7 cellular contexts compared by ENCODE assay signal in the genomic region with DNA sequence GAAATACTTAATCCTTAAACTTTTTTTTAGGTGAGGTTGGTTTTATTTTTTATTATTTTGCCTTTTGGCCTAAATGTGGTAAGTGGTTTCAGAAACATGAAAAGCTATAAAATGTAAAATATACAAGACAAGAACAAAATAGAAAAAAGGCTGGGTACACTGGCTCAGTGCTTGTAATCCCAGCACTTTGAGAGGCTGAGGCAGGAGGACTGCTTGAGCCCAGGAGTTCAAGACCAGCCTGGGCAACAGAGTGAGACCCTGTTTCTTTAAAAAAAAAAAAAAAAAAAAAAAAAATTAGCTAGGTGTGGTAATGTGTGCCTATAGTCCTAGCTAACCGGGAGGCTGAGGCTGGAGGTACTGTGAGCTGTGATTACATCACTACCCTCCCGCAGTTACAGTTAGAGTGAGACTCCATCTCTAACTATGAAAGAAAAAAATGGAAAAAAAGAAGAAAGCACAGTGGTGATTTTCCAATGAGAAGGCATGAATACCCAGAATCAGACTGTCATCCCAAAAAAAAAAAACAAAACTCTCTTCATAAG.
A peak's percentile ranks its signal among the peaks of the same experiment; 100 is the strongest.
DNase-seq lines count a peak whose midpoint lies in the region; ATAC-seq, FAIRE-seq and TF ChIP-seq lines count a peak whose summit lies in the region.

No MANE protein-coding gene starts in this region.

- no peak for DNase-seq in effector memory CD4-positive, alpha-beta T cell
- DNase-seq in stimulated activated naive CD8-positive, alpha-beta T cell treated with anti-CD3 and anti-CD28 coated beads, Interleukin-15, amount 100 ng/mL, for 72 hours = peak; percentile 38 to 54
- DNase-seq in RCC 7860 (ENCODE audit: low spot score) (no peak), endodermal cell (no peak), cortex of kidney (lab: John Stamatoyannopoulos, UW) (no peak)

- H2AFZ ChIP-seq in OCI-LY1 (ENCODE audit: low read length) = no peak overlapping the region

- FAIRE-seq in RCC 7860 (lab: Jason Lieb, UNC) = no peak

- no peaks in the 10 kb centered on the region for H3F3A ChIP-seq in OCI-LY1 (ENCODE audit: insufficient read depth, low read length)

- H3K4me2 ChIP-seq in OCI-LY1 (ENCODE audit: low read length) = peak overlapping the region; percentile 26

- H3K27ac ChIP-seq in OCI-LY1 (ENCODE audit: low read depth, low read length, poor library complexity, severe bottlenecking) (peak overlapping the region; percentile 69), endodermal cell (ENCODE audit: low read depth, low read length) (no peak overlapping the region)
- H3K27ac ChIP-seq in effector memory CD4-positive, alpha-beta T cell (ENCODE audit: insufficient read depth, low read length, poor library complexity, severe bottlenecking) = peak overlapping the region; percentile 57

- H3K9ac ChIP-seq in OCI-LY1 (ENCODE audit: low read length) (no peak overlapping the region; the same call in 1 of the 2 replicates), endodermal cell (ENCODE audit: extremely low read depth, low read length, poor library complexity, severe bottlenecking) (no peak overlapping the region)

- H3K9me3 ChIP-seq in OCI-LY1 (ENCODE audit: low read length) (no peaks in the 10 kb centered on the region), endodermal cell (ENCODE audit: control insufficient read depth, low read length) (peaks cover 9% of the 10 kb centered on the region)
- H3K9me3 ChIP-seq in effector memory CD4-positive, alpha-beta T cell (ENCODE audit: control insufficient read depth, low read length) = no peaks in the 10 kb centered on the region

- peak overlapping the region; percentile 97 to 99 for H3K27ac Mint-ChIP-seq in stimulated activated naive CD8-positive, alpha-beta T cell treated with anti-CD3 and anti-CD28 coated beads, Interleukin-15, amount 100 ng/mL, for 72 hours
- no peak overlapping the region for H3K27ac Mint-ChIP-seq in endodermal cell

- H3K36me3 Mint-ChIP-seq in endodermal cell (ENCODE audit: low read depth) = peaks cover 19% of the 10 kb centered on the region

- H3K9me3 Mint-ChIP-seq in stimulated activated naive CD8-positive, alpha-beta T cell treated with anti-CD3 and anti-CD28 coated beads, Interleukin-15, amount 100 ng/mL, for 72 hours = no peaks in the 10 kb centered on the region
- H3K9me3 Mint-ChIP-seq in endodermal cell = peaks cover 28% of the 10 kb centered on the region

- H3K79me2 ChIP-seq in OCI-LY1 (ENCODE audit: insufficient read depth, low read length) = peaks cover 80% of the 10 kb centered on the region

- no peaks in the 10 kb centered on the region for H4K20me1 ChIP-seq in OCI-LY1 (ENCODE audit: insufficient read depth, low read length)

- no CpG with 5 or more reads among the region's 2 CpGs for WGBS in endodermal cell (ENCODE audit: insufficient coverage in 1 of 2, insufficient read length in 1 of 2), 2 experiments

- H3K27me3 ChIP-seq in OCI-LY1 (ENCODE audit: insufficient read depth, low read length) = no peaks in the 10 kb centered on the region
- no peaks in the 10 kb centered on the region for H3K27me3 ChIP-seq in effector memory CD4-positive, alpha-beta T cell (replicated peaks; ENCODE audit: control insufficient read depth, insufficient read depth, low read length, poor library complexity, severe bottlenecking)
- no peaks in the 10 kb centered on the region for H3K27me3 ChIP-seq in endodermal cell (ENCODE audit: control insufficient read depth, insufficient read depth, low read length, poor library complexity, severe bottlenecking)

- no peak overlapping the region for H3K4me3 ChIP-seq in OCI-LY1 (ENCODE audit: low read depth, low read length, poor library complexity, severe bottlenecking)
- no peak overlapping the region for H3K4me3 ChIP-seq in effector memory CD4-positive, alpha-beta T cell (ENCODE audit: insufficient read depth, low read depth, low read length, poor library complexity, severe bottlenecking)
- H3K4me3 ChIP-seq in endodermal cell (ENCODE audit: low read length) = no peak overlapping the region

- TF ChIP-seq CTCF in OCI-LY1 (IDR thresholded peaks at IDR 0.05; ENCODE audit: low read length) (no peak), endodermal cell (conservative IDR thresholded peaks at IDR 0.05) (no peak)

- peak overlapping the region; percentile 70 to 80 for H3K4me3 Mint-ChIP-seq in stimulated activated naive CD8-positive, alpha-beta T cell treated with anti-CD3 and anti-CD28 coated beads, Interleukin-15, amount 100 ng/mL, for 72 hours
- no peak overlapping the region for H3K4me3 Mint-ChIP-seq in endodermal cell

- H3K4me1 Mint-ChIP-seq in stimulated activated naive CD8-positive, alpha-beta T cell treated with anti-CD3 and anti-CD28 coated beads, Interleukin-15, amount 100 ng/mL, for 72 hours = peaks cover 72% of the 10 kb centered on the region
- H3K4me1 Mint-ChIP-seq in endodermal cell = no peaks in the 10 kb centered on the region

- H3K9me2 ChIP-seq in OCI-LY1 (ENCODE audit: low read depth, low read length) = no peaks in the 10 kb centered on the region

- H3K4me1 ChIP-seq in OCI-LY1 (ENCODE audit: insufficient read depth, low read length, severe bottlenecking) (peaks cover 27% of the 10 kb centered on the region), endodermal cell (ENCODE audit: control insufficient read depth, insufficient read depth, low read length) (no peaks in the 10 kb centered on the region)
- peaks cover 60% of the 10 kb centered on the region for H3K4me1 ChIP-seq in effector memory CD4-positive, alpha-beta T cell (ENCODE audit: control insufficient read depth, insufficient read depth, low read length, poor library complexity, severe bottlenecking)

- ATAC-seq in GM21619 (IDR thresholded peaks at IDR 0.05; ENCODE audit: unreplicated experiment) = peak; percentile 24
- peak; percentile 97 for ATAC-seq in stimulated activated naive CD8-positive, alpha-beta T cell treated with anti-CD3 and anti-CD28 coated beads, Interleukin-15, amount 100 ng/mL, for 72 hours

- no peaks in the 10 kb centered on the region for H3K27me3 Mint-ChIP-seq in stimulated activated naive CD8-positive, alpha-beta T cell treated with anti-CD3 and anti-CD28 coated beads, Interleukin-15, amount 100 ng/mL, for 72 hours
- no peaks in the 10 kb centered on the region for H3K27me3 Mint-ChIP-seq in endodermal cell (ENCODE audit: insufficient read depth)

- H3K36me3 ChIP-seq in OCI-LY1 (ENCODE audit: insufficient read depth, low read length) (peaks cover 62% of the 10 kb centered on the region), endodermal cell (ENCODE audit: control insufficient read depth, insufficient read depth, low read length) (no peaks in the 10 kb centered on the region)
- H3K36me3 ChIP-seq in effector memory CD4-positive, alpha-beta T cell (ENCODE audit: control insufficient read depth, insufficient read depth, low read length) = no peaks in the 10 kb centered on the region

Comparison
In these comparisons a context has a peak if more than half of its experiments do, and no peak if none do; other contexts are left out.
1. DNase-seq: peak in stimulated activated naive CD8-positive, alpha-beta T cell treated with anti-CD3 and anti-CD28 coated beads, Interleukin-15, amount 100 ng/mL, for 72 hours (2 of 2); none in effector memory CD4-positive, alpha-beta T cell (0 of 3), RCC 7860 (single experiment), endodermal cell (single experiment) and cortex of kidney (single experiment).